8 cellular contexts compared by ENCODE assay signal in genomic region chr7:101153969-101154692, GRCh38. TPM values are rescaled to one million over a fixed set of nuclear protein-coding genes. Genes with fewer than 3 reads are reported as not detected.
DNase-seq lines count a peak whose midpoint lies in the region; ATAC-seq and TF ChIP-seq lines count a peak whose summit lies in the region.

TSS of gene AP1S1 (plus strand) at chr7:101154476. CDS start at chr7:101154515, 39 bp downstream.

- H3K36me3 ChIP-seq in left lung, result peaks cover 0 to 27% of the 10 kb centered on the region in 2 donors

- no peak for TF ChIP-seq CTCF in left lung (IDR thresholded peaks at IDR 0.05)

- peaks cover 24% of the 10 kb centered on the region for H3K27me3 Mint-ChIP-seq in dendritic cell treated with granulocyte-macrophage colony-stimulating factor and Interleukin-4, amounts not matched to agents 40 ng/mL and 50 ng/mL, for 4 days

- peaks cover 6 to 8% of the 10 kb centered on the region in 2 donors for H3K4me1 ChIP-seq in left lung

- no peaks in the 10 kb centered on the region for H3K27me3 ChIP-seq in left lung

- H3K9me3 Mint-ChIP-seq in dendritic cell treated with granulocyte-macrophage colony-stimulating factor and Interleukin-4, amounts not matched to agents 40 ng/mL and 50 ng/mL, for 4 days, result no peaks in the 10 kb centered on the region

- DNase-seq in Ammon's horn (ENCODE audit: low spot score) (peak; percentile 95), NCI-H748 (lab: John Stamatoyannopoulos, UW; ENCODE audit: unreplicated experiment) (peak; percentile 99), left lung (peak; percentile 95 to 98)
- peak; percentile 89 to 90 for DNase-seq in activated CD4-positive, alpha-beta T cell treated with anti-CD3 and anti-CD28 coated beads, Interleukin-2, amount 50 U/mL, for 4 hours
- peak; percentile 92 for DNase-seq in stimulated activated CD4-positive, alpha-beta T cell treated with anti-CD3 and anti-CD28 coated beads, Interleukin-2, amount 100 ng/mL, for 4 hours (ENCODE audit: low read depth)

- peak within 1 kb of the TSS; percentile 78 for H3K4me3 Mint-ChIP-seq in dendritic cell treated with granulocyte-macrophage colony-stimulating factor and Interleukin-4, amounts not matched to agents 40 ng/mL and 50 ng/mL, for 4 days

- H3K36me3 Mint-ChIP-seq in dendritic cell treated with granulocyte-macrophage colony-stimulating factor and Interleukin-4, amounts not matched to agents 40 ng/mL and 50 ng/mL, for 4 days (ENCODE audit: low read depth), result peaks cover 27% of the 10 kb centered on the region

- H3K27ac Mint-ChIP-seq in dendritic cell treated with granulocyte-macrophage colony-stimulating factor and Interleukin-4, amounts not matched to agents 40 ng/mL and 50 ng/mL, for 4 days, result peak within 1 kb of the TSS; percentile 50

- peak within 1 kb of the TSS; percentile 92 to 98 for H3K4me3 ChIP-seq in left lung

- peaks cover 30% of the 10 kb centered on the region for H3K4me1 Mint-ChIP-seq in dendritic cell treated with granulocyte-macrophage colony-stimulating factor and Interleukin-4, amounts not matched to agents 40 ng/mL and 50 ng/mL, for 4 days (ENCODE audit: low read depth)

- ATAC-seq in GM19328 (IDR thresholded peaks at IDR 0.05; ENCODE audit: unreplicated experiment), result peak; percentile 73
- peak; percentile 82 for ATAC-seq in HG03521 (IDR thresholded peaks at IDR 0.05; ENCODE audit: unreplicated experiment)
- ATAC-seq in left lung, result peak; percentile 99

- intact Hi-C loops in dendritic cell treated with granulocyte-macrophage colony-stimulating factor and Interleukin-4, amounts not matched to agents 40 ng/mL and 50 ng/mL, for 4 days (cut with micrococcal nuclease), result loop anchor here (1.0 kb wide), 1 partner anchor 11 kb away; the partner anchor contains the start of gene VGF
- intact Hi-C loops in left lung (cut with DNase I), result no loop called here

- H3K27ac ChIP-seq in left lung, result peak within 1 kb of the TSS in 1 of 2 donors; percentile 8

- H3K9me3 ChIP-seq in left lung, result no peaks in the 10 kb centered on the region

RNA-seq across cellular contexts. Expression of gene AP1S1, which starts in this region (rescaled TPM):
- total RNA-seq in left lung, result 10 to 100 TPM; 39.4 to 48.7 TPM
